9 cellular contexts compared by ENCODE assay signal in genomic region chr5:148179234-148179824, GRCh38. TPM values are rescaled to one million over a fixed set of nuclear protein-coding genes. Genes with fewer than 3 reads are reported as not detected.
DNase-seq lines count a peak whose midpoint lies in the region; ATAC-seq and TF ChIP-seq lines count a peak whose summit lies in the region.
"Had no signal": no experiment of that assay in that cellular context is flagged by ENCODE, and none has a peak within 500 bp of the region (broad histone marks: within the 10 kb centered on the region; RNA-seq: fewer than 3 reads in every experiment).

No MANE protein-coding gene starts in this region.

- no peaks in the 10 kb centered on the region for H3K79me2 ChIP-seq in PC-3 (ENCODE audit: low read length)

- H3F3A ChIP-seq in PC-3 (ENCODE audit: low read length, unreplicated experiment), result no peaks in the 10 kb centered on the region

- H3K4me1 ChIP-seq in PC-3 (ENCODE audit: insufficient read depth, low read length), result no peaks in the 10 kb centered on the region
- peaks cover 3% of the 10 kb centered on the region for H3K4me1 ChIP-seq in endodermal cell (ENCODE audit: control insufficient read depth, insufficient read depth, low read length)

- BruUV-seq in PC-3 (replicated peaks; lab: Mats Ljungman, UMichigan), result no TSS peak

- H2AFZ ChIP-seq in PC-3 (ENCODE audit: low read length), result no peak overlapping the region

- no peaks in the 10 kb centered on the region for H3K9me2 ChIP-seq in PC-3 (replicated peaks; ENCODE audit: low read length)

- H3K9ac ChIP-seq in PC-3 (ENCODE audit: low read length), result no peak overlapping the region
- H3K9ac ChIP-seq in endodermal cell (ENCODE audit: extremely low read depth, low read length, poor library complexity, severe bottlenecking), result no peak overlapping the region

- TF ChIP-seq CTCF in CD4-positive, alpha-beta T cell (IDR thresholded peaks at IDR 0.05), result peak; percentile 67
- peak; percentile 96 for TF ChIP-seq CTCF in PC-3 (conservative IDR thresholded peaks at IDR 0.05; ENCODE audit: low read depth, low read length)
- TF ChIP-seq CTCF in endodermal cell (conservative IDR thresholded peaks at IDR 0.05), result peak; percentile 89

- no peaks in the 10 kb centered on the region for H4K20me1 ChIP-seq in PC-3 (ENCODE audit: low read length)

- H3K4me3 ChIP-seq in PC-3 (ENCODE audit: low read length) (no peak overlapping the region), endodermal cell (ENCODE audit: low read length) (no peak overlapping the region)

- H3K9me3 Mint-ChIP-seq in CD4-positive, alpha-beta T cell, result no peaks in the 10 kb centered on the region
- H3K9me3 Mint-ChIP-seq in endodermal cell, result no peaks in the 10 kb centered on the region
- no peaks in the 10 kb centered on the region for H3K9me3 Mint-ChIP-seq in activated naive CD8-positive, alpha-beta T cell treated with anti-CD3 and anti-CD28 coated beads, Interleukin-2, amount 50 U/mL, for 24 hours
- H3K9me3 Mint-ChIP-seq: IgD-negative memory B cell had no signal

- CTCF ChIA-PET in CD4-positive, alpha-beta T cell (lab: Charles Lee), result interaction anchor here (0.8 to 1.6 kb wide), 3 partner anchors 196 to 552 kb away, joined by 3 to 4 read pairs (median 3); no protein-coding TSS in a partner anchor
- CTCF ChIA-PET in PC-3 (lab: Charles Lee), result interaction anchor here (0.5 to 1.5 kb wide), 9 partner anchors 32 to 551 kb away, joined by 3 to 11 read pairs (median 5); no protein-coding TSS in a partner anchor

- H3K4me1 Mint-ChIP-seq in CD4-positive, alpha-beta T cell (ENCODE audit: low read depth), result no peaks in the 10 kb centered on the region
- H3K4me1 Mint-ChIP-seq in endodermal cell, result peaks cover 12% of the 10 kb centered on the region
- no peaks in the 10 kb centered on the region for H3K4me1 Mint-ChIP-seq in activated naive CD8-positive, alpha-beta T cell treated with anti-CD3 and anti-CD28 coated beads, Interleukin-2, amount 50 U/mL, for 24 hours
- H3K4me1 Mint-ChIP-seq: IgD-negative memory B cell had no signal

- POLR2A ChIA-PET in CD4-positive, alpha-beta T cell (lab: Charles Lee), result no interaction called here
- POLR2A ChIA-PET in PC-3 (lab: Charles Lee; ENCODE audit: unreplicated experiment), result interaction anchor here (0.6 to 1.0 kb wide), 3 partner anchors 23 to 203 kb away, joined by 3 read pairs; partner anchors contain the start of gene SPINK6

- no peak overlapping the region for H3K27ac ChIP-seq in CD4-positive, alpha-beta T cell (ENCODE audit: low read depth, low read length)
- H3K27ac ChIP-seq in PC-3 (ENCODE audit: low read length) (no peak overlapping the region), endodermal cell (ENCODE audit: low read depth, low read length) (no peak overlapping the region)

- 67 to 91% methylated on average over 1 to 2 of the region's 3 CpGs for WGBS in endodermal cell (ENCODE audit: insufficient coverage in 1 of 2, insufficient read length in 1 of 2), 2 experiments

- no peaks in the 10 kb centered on the region for H3K36me3 Mint-ChIP-seq in CD4-positive, alpha-beta T cell (ENCODE audit: low read depth)
- H3K36me3 Mint-ChIP-seq in endodermal cell (ENCODE audit: low read depth), result no peaks in the 10 kb centered on the region
- H3K36me3 Mint-ChIP-seq in activated naive CD8-positive, alpha-beta T cell treated with anti-CD3 and anti-CD28 coated beads, Interleukin-2, amount 50 U/mL, for 24 hours (ENCODE audit: low read depth), result no peaks in the 10 kb centered on the region
- H3K36me3 Mint-ChIP-seq: IgD-negative memory B cell had no signal

- peaks cover 6% of the 10 kb centered on the region for H3K27me3 ChIP-seq in CD4-positive, alpha-beta T cell (ENCODE audit: control insufficient read depth, insufficient read depth, low read length)
- no peaks in the 10 kb centered on the region for H3K27me3 ChIP-seq in PC-3 (ENCODE audit: low read length)
- H3K27me3 ChIP-seq in endodermal cell (ENCODE audit: control insufficient read depth, insufficient read depth, low read length, poor library complexity, severe bottlenecking), result no peaks in the 10 kb centered on the region

- peak; percentile 49 for ATAC-seq in CD4-positive, alpha-beta T cell (ENCODE audit: poor library complexity)
- ATAC-seq in GM19043 (IDR thresholded peaks at IDR 0.05; ENCODE audit: low read depth, unreplicated experiment) (peak; percentile 87), PC-3 (peak; percentile 72; the same call in 1 of the 2 replicates)
- no peak for ATAC-seq in activated naive CD8-positive, alpha-beta T cell treated with anti-CD3 and anti-CD28 coated beads, Interleukin-2, amount 50 U/mL, for 24 hours

- H3K4me3 Mint-ChIP-seq in CD4-positive, alpha-beta T cell, result no peak overlapping the region
- H3K4me3 Mint-ChIP-seq in endodermal cell, result no peak overlapping the region
- no peak overlapping the region for H3K4me3 Mint-ChIP-seq in activated naive CD8-positive, alpha-beta T cell treated with anti-CD3 and anti-CD28 coated beads, Interleukin-2, amount 50 U/mL, for 24 hours
- H3K4me3 Mint-ChIP-seq: IgD-negative memory B cell had no signal

- H3K9me3 ChIP-seq in CD4-positive, alpha-beta T cell (ENCODE audit: control insufficient read depth, low read length), result no peaks in the 10 kb centered on the region
- H3K9me3 ChIP-seq in PC-3 (ENCODE audit: low read length), result no peaks in the 10 kb centered on the region
- H3K9me3 ChIP-seq in endodermal cell (ENCODE audit: control insufficient read depth, low read length), result no peaks in the 10 kb centered on the region

- no peak for DNase-seq in CD4-positive, alpha-beta T cell
- DNase-seq in HT1080 (ENCODE audit: low read depth), result peak; percentile 26
- DNase-seq in PC-3, result peak; percentile 85
- DNase-seq in endodermal cell, result no peak
- DNase-seq in midbrain (lab: John Stamatoyannopoulos, UW), result peak; percentile 77
- DNase-seq in effector CD8-positive, alpha-beta T cell (lab: John Stamatoyannopoulos, UW), result no peak
- DNase-seq in activated naive CD8-positive, alpha-beta T cell treated with anti-CD3 and anti-CD28 coated beads, Interleukin-2, amount 50 U/mL, for 24 hours, result no peak

- no peak overlapping the region for H3K4me2 ChIP-seq in PC-3 (ENCODE audit: low read length)

- intact Hi-C loops in CD4-positive, alpha-beta T cell (cut with DNase I, micrococcal nuclease), result loop anchor here (1.0 to 10.0 kb wide), 8 partner anchors 173 to 855 kb away; no protein-coding TSS in a partner anchor
- intact Hi-C loops in PC-3 (cut with micrococcal nuclease), result loop anchor here (1.0 to 5.0 kb wide), 8 partner anchors 59 to 552 kb away; no protein-coding TSS in a partner anchor

- peaks cover 19% of the 10 kb centered on the region for H3K27me3 Mint-ChIP-seq in CD4-positive, alpha-beta T cell
- peaks cover 5% of the 10 kb centered on the region for H3K27me3 Mint-ChIP-seq in endodermal cell (ENCODE audit: insufficient read depth)
- peaks cover 19% of the 10 kb centered on the region for H3K27me3 Mint-ChIP-seq in activated naive CD8-positive, alpha-beta T cell treated with anti-CD3 and anti-CD28 coated beads, Interleukin-2, amount 50 U/mL, for 24 hours

- H3K27ac Mint-ChIP-seq in CD4-positive, alpha-beta T cell, result no peak overlapping the region
- H3K27ac Mint-ChIP-seq in endodermal cell, result no peak overlapping the region
- H3K27ac Mint-ChIP-seq in activated naive CD8-positive, alpha-beta T cell treated with anti-CD3 and anti-CD28 coated beads, Interleukin-2, amount 50 U/mL, for 24 hours, result no peak overlapping the region
- H3K27ac Mint-ChIP-seq: IgD-negative memory B cell had no signal

- H3K36me3 ChIP-seq in PC-3 (ENCODE audit: low read depth, low read length), result no peaks in the 10 kb centered on the region
- H3K36me3 ChIP-seq in endodermal cell (ENCODE audit: control insufficient read depth, insufficient read depth, low read length), result no peaks in the 10 kb centered on the region

RNA-seq across cellular contexts. Expression of gene SPINK14, which starts 11.0 kb away (rescaled TPM):
- total RNA-seq in CD4-positive, alpha-beta T cell, result not detected
- total RNA-seq in HT1080 (2014; rRNA removed; shearing (Covaris generic)), result not detected in 2 replicates
- not detected in 2 replicates for polyA plus RNA-seq in HT1080 (2015; cell fraction: cytosol; rRNA removed)
- not detected in 2 replicates for polyA plus RNA-seq in HT1080 (2015; cell fraction: nucleus; rRNA removed)
- total RNA-seq in PC-3 (2014; rRNA removed), result not detected in 2 replicates
- total RNA-seq in endodermal cell, result not detected
- polyA plus RNA-seq in endodermal cell (2013, experiment 1 of 2), result not detected
- polyA plus RNA-seq in endodermal cell (2013, experiment 2 of 2), result not detected
- polyA plus RNA-seq: IgD-negative memory B cell had no signal

RNA-seq across cellular contexts. Expression of gene SPINK6, which starts 23.5 kb away (rescaled TPM):
- total RNA-seq in CD4-positive, alpha-beta T cell, result not detected
- total RNA-seq in HT1080 (2014; rRNA removed; shearing (Covaris generic)), result 1.2 TPM in 1 of 2 replicates, not detected in the other
- 0.72 TPM in 1 of 2 replicates, not detected in the other for polyA plus RNA-seq in HT1080 (2015; cell fraction: cytosol; rRNA removed)
- polyA plus RNA-seq in HT1080 (2015; cell fraction: nucleus; rRNA removed), result 0.26 TPM in 1 of 2 replicates, not detected in the other
- total RNA-seq in PC-3 (2014; rRNA removed), result not detected in 2 replicates
- not detected for total RNA-seq in endodermal cell
- not detected for polyA plus RNA-seq in endodermal cell (2013, experiment 1 of 2)
- not detected for polyA plus RNA-seq in endodermal cell (2013, experiment 2 of 2)
- polyA plus RNA-seq: IgD-negative memory B cell had no signal

RNA-seq across cellular contexts. Expression of gene MARCOL, which starts 59.0 kb away (rescaled TPM):
- not detected for total RNA-seq in CD4-positive, alpha-beta T cell
- not detected in 2 replicates for total RNA-seq in HT1080 (2014; rRNA removed; shearing (Covaris generic))
- not detected in 2 replicates for polyA plus RNA-seq in HT1080 (2015; cell fraction: cytosol; rRNA removed)
- polyA plus RNA-seq in HT1080 (2015; cell fraction: nucleus; rRNA removed), result not detected in 2 replicates
- total RNA-seq in PC-3 (2014; rRNA removed) (not detected in 2 replicates), endodermal cell (not detected)
- not detected for polyA plus RNA-seq in endodermal cell (2013, experiment 1 of 2)
- polyA plus RNA-seq in endodermal cell (2013, experiment 2 of 2), result not detected
- polyA plus RNA-seq: IgD-negative memory B cell had no signal

Comparison
In these comparisons a context has a peak if more than half of its experiments do, and no peak if none do; other contexts are left out.
1. DNase-seq: peak in HT1080 (single experiment), PC-3 (single experiment) and midbrain (single experiment); none in CD4-positive, alpha-beta T cell (0 of 10), endodermal cell (single experiment), effector CD8-positive, alpha-beta T cell (single experiment) and activated naive CD8-positive, alpha-beta T cell treated with anti-CD3 and anti-CD28 coated beads, Interleukin-2, amount 50 U/mL, for 24 hours (single experiment).
2. Peak in every context shown above with its lines, with median percentiles within 50 percentile points of each other: CTCF ChIP-seq.